Comparison of ENCODE assay signal across 9 cellular contexts in genomic region chr3:15241341-15241740, GRCh38. TPM values are rescaled to one million over a fixed set of nuclear protein-coding genes. Genes with fewer than 3 reads are reported as not detected.
DNase-seq lines count a peak whose midpoint lies in the region; ATAC-seq and TF ChIP-seq lines count a peak whose summit lies in the region.
"Had no signal": no experiment of that assay in that cellular context is flagged by ENCODE, and none has a peak within 500 bp of the region (broad histone marks: within the 10 kb centered on the region; RNA-seq: fewer than 3 reads in every experiment).

No MANE protein-coding gene starts in this region.

- H4K20me1 ChIP-seq in neural progenitor cell (ENCODE audit: low read depth), result no peaks in the 10 kb centered on the region

- H3K4me3 ChIP-seq in SJCRH30, result no peak overlapping the region
- H3K4me3 ChIP-seq in neural progenitor cell, result no peak overlapping the region

- no peaks in the 10 kb centered on the region for H3K27me3 Mint-ChIP-seq in neural progenitor cell (ENCODE audit: insufficient read depth, low read depth)

- no peak overlapping the region for H3K9ac ChIP-seq in neural progenitor cell

- ATAC-seq in HG02884 (IDR thresholded peaks at IDR 0.05; ENCODE audit: unreplicated experiment), result no peak

- H3K27ac ChIP-seq in SJCRH30 (no peak overlapping the region), neural progenitor cell (no peak overlapping the region)

- no peak overlapping the region for H3K4me2 ChIP-seq in neural progenitor cell

- H3K27me3 ChIP-seq in SJCRH30 (no peaks in the 10 kb centered on the region), neural progenitor cell (no peaks in the 10 kb centered on the region)

- no peaks in the 10 kb centered on the region for H3K9me3 ChIP-seq in SJCRH30 (replicated peaks)
- no peaks in the 10 kb centered on the region for H3K9me3 ChIP-seq in neural progenitor cell (ENCODE audit: low read depth)

- H3F3A ChIP-seq in neural progenitor cell (ENCODE audit: low read depth), result no peaks in the 10 kb centered on the region

- H3K36me3 Mint-ChIP-seq in neural progenitor cell, result peaks cover 13% of the 10 kb centered on the region

- DNase-seq in activated gamma-delta T cell treated with Interleukin-2 at 50 U/mL for 16 hours (peak; percentile 33), activated gamma-delta T cell (lab: John Stamatoyannopoulos, UW) (no peak), SJCRH30 (peak; percentile 19 to 45), neural progenitor cell (ENCODE audit: low spot score) (peak; percentile 45), NCI-H345 treated with DMSO at 0.1 percent for 48 hours (lab: John Stamatoyannopoulos, UW; ENCODE audit: unreplicated experiment) (no peak), GF-D8 (lab: John Stamatoyannopoulos, UW) (no peak)
- DNase-seq in central memory CD4-positive, alpha-beta T cell, result peak; percentile 39

- no peak overlapping the region for H2AFZ ChIP-seq in neural progenitor cell (replicated peaks)

- no peak overlapping the region for H3K27ac Mint-ChIP-seq in neural progenitor cell

- H3K4me1 ChIP-seq in SJCRH30 (no peaks in the 10 kb centered on the region), neural progenitor cell (no peaks in the 10 kb centered on the region)

- peak; percentile 54 for TF ChIP-seq CTCF in neural progenitor cell (IDR thresholded peaks at IDR 0.05)

- no peaks in the 10 kb centered on the region for H3K4me1 Mint-ChIP-seq in neural progenitor cell

- H3K36me3 ChIP-seq in SJCRH30 (peaks cover 45% of the 10 kb centered on the region), neural progenitor cell (peaks cover 6% of the 10 kb centered on the region)

- H3K4me3 Mint-ChIP-seq in neural progenitor cell, result no peak overlapping the region

- H3K79me2 ChIP-seq in neural progenitor cell (ENCODE audit: low read depth), result no peaks in the 10 kb centered on the region

- H3K9me3 Mint-ChIP-seq in neural progenitor cell, result no peaks in the 10 kb centered on the region
- H3K9me3 Mint-ChIP-seq: activated naive CD4-positive, alpha-beta T cell treated with anti-CD3 and anti-CD28 coated beads, Interleukin-2, amount 50 U/mL, for 72 hours had no signal

RNA-seq across cellular contexts. Expression of gene CAPN7, which starts 35.3 kb away (rescaled TPM):
- 33.8 and 35.8 TPM in 2 replicates for total RNA-seq in SJCRH30 (2014; rRNA removed; shearing (Covaris generic))
- total RNA-seq in neural progenitor cell (ENCODE audit: low replicate concordance), result 32.7 and 57.7 TPM in 2 replicates

Comparison
In these comparisons a context has a peak if more than half of its experiments do, and no peak if none do; other contexts are left out.
1. DNase-seq: peak in activated gamma-delta T cell treated with Interleukin-2 at 50 U/mL for 16 hours (single experiment), SJCRH30 (2 of 2), central memory CD4-positive, alpha-beta T cell (single experiment) and neural progenitor cell (single experiment); none in activated gamma-delta T cell (single experiment), NCI-H345 treated with DMSO at 0.1 percent for 48 hours (single experiment) and GF-D8 (single experiment).